ENCODE assay signal across 21 cellular contexts in genomic region chr17:63295288-63295687, GRCh38.
"Had no signal": no experiment of that assay in that cellular context is flagged by ENCODE, and none has a peak within 500 bp of the region (broad histone marks: within the 10 kb centered on the region; RNA-seq: fewer than 3 reads in every experiment).

No MANE protein-coding gene starts in this region.

- H2AFZ ChIP-seq: parathyroid adenoma had no signal

- H3K4me3 ChIP-seq: esophagus squamous epithelium, heart right ventricle, stomach had no signal

- H3K27me3 Mint-ChIP-seq: activated CD8-positive, alpha-beta memory T cell treated with anti-CD3 and anti-CD28 coated beads, Interleukin-2, amount 10 ng/mL, durations not matched to agents 7 days and 5 days; activated naive CD4-positive, alpha-beta T cell treated with anti-CD3 and anti-CD28 coated beads, Interleukin-2, amount 50 U/mL, for 24 hours; activated T-cell treated with anti-CD3 and anti-CD28 coated beads, Interleukin-2, amount 50 U/mL, for 24 hours; central memory CD8-positive, alpha-beta T cell had no signal

- H3K36me3 ChIP-seq: stomach had no signal

- H3K4me1 Mint-ChIP-seq: central memory CD8-positive, alpha-beta T cell; nephron progenitor cell had no signal

- H3K4me1 ChIP-seq: esophagus squamous epithelium, parathyroid adenoma had no signal

- DNase-seq: activated CD4-positive, alpha-beta T cell treated with anti-CD3 and anti-CD28 coated beads for 1 hour; activated CD4-positive, alpha-beta T cell treated with anti-CD3 and anti-CD28 coated beads, Interleukin-2, amount 50 U/mL, for 48 hours; activated CD8-positive, alpha-beta memory T cell treated with anti-CD3 and anti-CD28 coated beads, Interleukin-2, amount 10 ng/mL, durations not matched to agents 7 days and 5 days; activated effector memory CD4-positive, alpha-beta T cell treated with Interleukin-2 at 50 U/mL for 16 hours; activated T-cell treated with anti-CD3 and anti-CD28 coated beads, Interleukin-2, amount 50 U/mL, for 24 hours; anterior cingulate cortex; esophagus squamous epithelium; heart right ventricle; left ventricle myocardium superior; mesendoderm; nephron progenitor cell; stimulated activated CD4-positive, alpha-beta T cell treated with anti-CD3 and anti-CD28 coated beads, Interleukin-15, amount 100 ng/mL, for 24 hours; stomach; T-helper 9 cell had no signal

- H3K27ac ChIP-seq: esophagus squamous epithelium, heart right ventricle, parathyroid adenoma had no signal

- FAIRE-seq: endometrium, frontal cortex, keratinocyte, urothelium cell line had no signal

- H3K27ac Mint-ChIP-seq: activated CD8-positive, alpha-beta memory T cell treated with anti-CD3 and anti-CD28 coated beads, Interleukin-2, amount 10 ng/mL, durations not matched to agents 7 days and 5 days; activated naive CD4-positive, alpha-beta T cell treated with anti-CD3 and anti-CD28 coated beads, Interleukin-2, amount 50 U/mL, for 24 hours; activated T-cell treated with anti-CD3 and anti-CD28 coated beads, Interleukin-2, amount 50 U/mL, for 24 hours; nephron progenitor cell had no signal

- ATAC-seq: activated CD8-positive, alpha-beta memory T cell treated with anti-CD3 and anti-CD28 coated beads, Interleukin-2, amount 10 ng/mL, durations not matched to agents 7 days and 5 days; left ventricle myocardium superior had no signal

- H3K9ac ChIP-seq: parathyroid adenoma had no signal

- H3K4me3 Mint-ChIP-seq: activated CD8-positive, alpha-beta memory T cell treated with anti-CD3 and anti-CD28 coated beads, Interleukin-2, amount 10 ng/mL, durations not matched to agents 7 days and 5 days; activated naive CD4-positive, alpha-beta T cell treated with anti-CD3 and anti-CD28 coated beads, Interleukin-2, amount 50 U/mL, for 24 hours; activated T-cell treated with anti-CD3 and anti-CD28 coated beads, Interleukin-2, amount 50 U/mL, for 24 hours; central memory CD8-positive, alpha-beta T cell; nephron progenitor cell had no signal

- H3K27me3 ChIP-seq: esophagus squamous epithelium, heart right ventricle, stomach had no signal
